Comparison of ENCODE assay signal across 23 cellular contexts in genomic region chr6:152583888-152584287, GRCh38.
"Had no signal": no experiment of that assay in that cellular context is flagged by ENCODE, and none has a peak within 500 bp of the region (broad histone marks: within the 10 kb centered on the region; RNA-seq: fewer than 3 reads in every experiment).

No MANE protein-coding gene starts in this region.

- H3K36me3 ChIP-seq: colonic mucosa, esophagus muscularis mucosa, esophagus squamous epithelium, gastroesophageal sphincter, heart left ventricle, heart right ventricle had no signal

- DNase-seq: colonic mucosa; cortex of kidney; dermis blood vessel endothelial cell; dorsolateral prefrontal cortex; effector CD4-positive, alpha-beta T cell; effector CD8-positive, alpha-beta T cell; effector memory CD4-positive, alpha-beta T cell; effector memory CD8-positive, alpha-beta T cell; endodermal cell; erythroblast; esophagus squamous epithelium; foreskin fibroblast; foreskin keratinocyte; foreskin melanocyte; glutamatergic neuron; head of caudate nucleus; heart left ventricle; heart right ventricle had no signal

- H3K27me3 ChIP-seq: colonic mucosa, dorsolateral prefrontal cortex, esophagus muscularis mucosa, esophagus squamous epithelium, foreskin keratinocyte, gastroesophageal sphincter, heart left ventricle, heart right ventricle had no signal

- ATAC-seq: effector memory CD8-positive, alpha-beta T cell; esophagus mucosa; foreskin keratinocyte; gastroesophageal sphincter; heart left ventricle; heart right ventricle had no signal

- H3K4me1 ChIP-seq: colonic mucosa, esophagus muscularis mucosa, esophagus squamous epithelium, foreskin keratinocyte, gastroesophageal sphincter had no signal

- H3K9me3 ChIP-seq: colonic mucosa, esophagus muscularis mucosa, esophagus squamous epithelium, gastroesophageal sphincter, heart left ventricle, heart right ventricle had no signal

- H3K4me3 ChIP-seq: colonic mucosa, coronary artery, dorsolateral prefrontal cortex, esophagus muscularis mucosa, esophagus squamous epithelium, gastroesophageal sphincter, heart left ventricle, heart right ventricle had no signal

- H3K27ac ChIP-seq: colonic mucosa, coronary artery, dorsolateral prefrontal cortex, epithelial cell of prostate, esophagus muscularis mucosa, esophagus squamous epithelium, foreskin keratinocyte, gastroesophageal sphincter, heart left ventricle, heart right ventricle had no signal
